ENCODE assay signal across 8 cellular contexts in genomic region chr20:47487175-47487917, GRCh38. TPM values are rescaled to one million over a fixed set of nuclear protein-coding genes. Genes with fewer than 3 reads are reported as not detected.
DNase-seq lines count a peak whose midpoint lies in the region; ATAC-seq, FAIRE-seq and TF ChIP-seq lines count a peak whose summit lies in the region.

No MANE protein-coding gene starts in this region.

- H4K20me1 ChIP-seq in SK-N-SH (ENCODE audit: insufficient read depth) (no peaks in the 10 kb centered on the region), endothelial cell of umbilical vein (replicated peaks; ENCODE audit: control insufficient read depth, extremely low read depth, insufficient read depth, low read length) (no peaks in the 10 kb centered on the region)

- CTCF ChIA-PET in SK-N-SH (lab: Yijun Ruan, JAX) (interaction anchor here (0.8 to 1.6 kb wide), 3 partner anchors 14 to 214 kb away, joined by 3 to 4 read pairs (median 3); partner anchors contain the start of gene NCOA3), activated B cell treated with CpG ODN at 0.5 μM for 24 hours (lab: Charles Lee) (interaction anchor here (0.6 to 2.2 kb wide), 10 partner anchors 14 to 214 kb away, joined by 3 to 14 read pairs (median 4); partner anchors contain the start of gene NCOA3), endothelial cell of umbilical vein (lab: Charles Lee) (interaction anchor here (1.1 to 2.0 kb wide), 3 partner anchors 15 to 134 kb away, joined by 3 to 9 read pairs (median 4); no protein-coding TSS in a partner anchor)

- ATAC-seq in SK-N-SH treated with all-trans-retinoic acid at 6 μM for 48 hours (no peak), HG03280 (IDR thresholded peaks at IDR 0.05; ENCODE audit: unreplicated experiment) (peak; percentile 73), activated B cell treated with CpG ODN at 0.5 μM for 24 hours (ENCODE audit: low read depth) (peak; percentile 77)

- H3K9me2 ChIP-seq in SK-N-SH, result no peaks in the 10 kb centered on the region

- H3K27ac Mint-ChIP-seq in activated B cell treated with CpG ODN at 0.5 μM for 24 hours, result peak overlapping the region; percentile 97

- H3K27ac ChIP-seq in SK-N-SH (ENCODE audit: low read depth in 2 of 2, low read length in 1 of 2) (no peak overlapping the region), endothelial cell of umbilical vein (ENCODE audit: insufficient read depth, low read depth, low read length) (no peak overlapping the region)

- peaks cover 79% of the 10 kb centered on the region for H3K4me1 Mint-ChIP-seq in activated B cell treated with CpG ODN at 0.5 μM for 24 hours

- H3K9me3 ChIP-seq in SK-N-SH (no peaks in the 10 kb centered on the region), endothelial cell of umbilical vein (replicated peaks; ENCODE audit: control insufficient read depth, insufficient read depth, low read length) (no peaks in the 10 kb centered on the region), BE2C (no peaks in the 10 kb centered on the region)

- dilution Hi-C loops in endothelial cell of umbilical vein (cut with MboI; ENCODE audit: extremely low pct_ligation_motif_present, low sequenced_read_pairs), result no loop called here

- H3K9ac ChIP-seq in SK-N-SH (no peak overlapping the region), endothelial cell of umbilical vein (replicated peaks; ENCODE audit: extremely low read depth, insufficient read depth, low read length) (no peak overlapping the region)

- no peak for TF ChIP-seq POLR2A in endothelial cell of umbilical vein (IDR thresholded peaks at IDR 0.05; ENCODE audit: low read depth, low read length)

- no peak for FAIRE-seq in endothelial cell of umbilical vein (lab: Jason Lieb, UNC)

- no peak for TF ChIP-seq EP300 in SK-N-SH (IDR thresholded peaks at IDR 0.05; ENCODE audit: borderline replicate concordance in 1 of 2, low read depth in 1 of 2, low read length in 1 of 2)

- 0 out of 2 replicates have a peak overlapping the region, but pooled peaks have one; percentile 46 for H2AFZ ChIP-seq in SK-N-SH (ENCODE audit: low read depth)
- peak overlapping the region; percentile 9 for H2AFZ ChIP-seq in endothelial cell of umbilical vein (ENCODE audit: low read depth, low read length)

- no peaks in the 10 kb centered on the region for H3K27me3 ChIP-seq in SK-N-SH (ENCODE audit: insufficient read depth)
- H3K27me3 ChIP-seq in endothelial cell of umbilical vein (ENCODE audit: control insufficient read depth in 2 of 2, insufficient read depth in 2 of 2, low read length in 2 of 2), result no peaks in the 10 kb centered on the region
- H3K27me3 ChIP-seq in BE2C, result no peaks in the 10 kb centered on the region

- WGBS in SK-N-SH (ENCODE audit: low lambda C conversion rate), result 68% methylated on average over 4 of the region's 4 CpGs

- intact Hi-C loops in activated B cell treated with CpG ODN at 0.5 μM for 24 hours (cut with micrococcal nuclease), result loop anchor here (1.0 to 5.0 kb wide), 7 partner anchors 14 to 215 kb away; partner anchors contain the start of gene NCOA3
- intact Hi-C loops in endothelial cell of umbilical vein (cut with micrococcal nuclease), result no loop called here

- H3K9me1 ChIP-seq in endothelial cell of umbilical vein (replicated peaks; ENCODE audit: control insufficient read depth, extremely low read depth, insufficient read depth, low read length), result no peaks in the 10 kb centered on the region

- no peak overlapping the region for H3K4me2 ChIP-seq in SK-N-SH
- no peak overlapping the region for H3K4me2 ChIP-seq in endothelial cell of umbilical vein (ENCODE audit: insufficient read depth, low read length)

- H3F3A ChIP-seq in SK-N-SH (replicated peaks; ENCODE audit: insufficient read depth), result no peaks in the 10 kb centered on the region

- TF ChIP-seq RAD21 in SK-N-SH (IDR thresholded peaks at IDR 0.05; ENCODE audit: low read length), result no peak

- H3K4me3 ChIP-seq in SK-N-SH (ENCODE audit: low read depth in 2 of 2, low read length in 1 of 2), result no peak overlapping the region
- no peak overlapping the region for H3K4me3 ChIP-seq in endothelial cell of umbilical vein (replicated peaks in 1 of 3; ENCODE audit: insufficient read depth in 1 of 3, low read depth in 1 of 3, low read length in 3 of 3)
- no peak overlapping the region for H3K4me3 ChIP-seq in BE2C (ENCODE audit: low read depth, low read length)

- H3K9me3 Mint-ChIP-seq in activated B cell treated with CpG ODN at 0.5 μM for 24 hours, result no peaks in the 10 kb centered on the region

- H3K4me3 Mint-ChIP-seq in activated B cell treated with CpG ODN at 0.5 μM for 24 hours, result peak overlapping the region; percentile 72

- H3K79me2 ChIP-seq in SK-N-SH (ENCODE audit: insufficient read depth) (no peaks in the 10 kb centered on the region), endothelial cell of umbilical vein (ENCODE audit: control insufficient read depth, insufficient read depth, low read length) (no peaks in the 10 kb centered on the region)

- BruUV-seq in endothelial cell of umbilical vein (replicated peaks; lab: Mats Ljungman, UMichigan), result no TSS peak

- H3K36me3 ChIP-seq in SK-N-SH (replicated peaks in 1 of 2; ENCODE audit: control insufficient read depth in 1 of 2, insufficient read depth in 2 of 2, low read length in 1 of 2), result no peaks in the 10 kb centered on the region
- H3K36me3 ChIP-seq in endothelial cell of umbilical vein (ENCODE audit: control insufficient read depth in 2 of 2, extremely low read depth in 1 of 2, insufficient read depth in 2 of 2, low read length in 2 of 2), result no peaks in the 10 kb centered on the region
- H3K36me3 ChIP-seq in BE2C, result no peaks in the 10 kb centered on the region

- TF ChIP-seq CTCF in SK-N-SH (IDR thresholded peaks at IDR 0.05), result no peak
- TF ChIP-seq CTCF in activated B cell treated with CpG ODN at 0.5 μM for 24 hours (IDR thresholded peaks at IDR 0.05), result no peak
- TF ChIP-seq CTCF in endothelial cell of umbilical vein (IDR thresholded peaks at IDR 0.05; ENCODE audit: extremely low read depth in 1 of 2, insufficient read depth in 1 of 2, low read depth in 1 of 2, low read length in 2 of 2), result no peak
- TF ChIP-seq CTCF in BE2C (IDR thresholded peaks at IDR 0.05; ENCODE audit: low read depth, low read length), result no peak

- no peaks in the 10 kb centered on the region for H3K27me3 Mint-ChIP-seq in activated B cell treated with CpG ODN at 0.5 μM for 24 hours

- DNase-seq in SK-N-SH (no peak), activated B cell treated with CpG ODN at 0.5 μM for 24 hours (peak; percentile 42), endothelial cell of umbilical vein (ENCODE audit: low read depth, low spot score) (peak; percentile 8), HuH-7 (ENCODE audit: low spot score) (no peak), BE2C (no peak)
- DNase-seq in stimulated activated CD8-positive, alpha-beta memory T cell treated with anti-CD3 and anti-CD28 coated beads, Interleukin-12 subunit alpha, Interleukin-12 subunit beta, amount 100 ng/mL, for 4 hours (ENCODE audit: low read depth), result peak; percentile 46

- no peaks in the 10 kb centered on the region for H3K36me3 Mint-ChIP-seq in activated B cell treated with CpG ODN at 0.5 μM for 24 hours (ENCODE audit: low read depth)

- POLR2A ChIA-PET in SK-N-SH (lab: Yijun Ruan, JAX), result no interaction called here
- POLR2A ChIA-PET in activated B cell treated with CpG ODN at 0.5 μM for 24 hours (lab: Charles Lee), result interaction anchor here (0.5 to 12.2 kb wide), 28 partner anchors 11 to 1793 kb away, joined by 3 to 295 read pairs (median 5); partner anchors contain the start of genes NCOA3 and ZMYND8
- POLR2A ChIA-PET in endothelial cell of umbilical vein (lab: Charles Lee), result no interaction called here

- peaks cover 0 to 2% of the 10 kb centered on the region in 2 experiments; a peak in 2 of 4 replicates for H3K4me1 ChIP-seq in SK-N-SH (ENCODE audit: control insufficient read depth in 1 of 2, insufficient read depth in 2 of 2, low read depth in 1 of 2, low read length in 1 of 2)
- H3K4me1 ChIP-seq in endothelial cell of umbilical vein (ENCODE audit: control insufficient read depth, extremely low read depth, insufficient read depth, low read length), result no peaks in the 10 kb centered on the region
- no peaks in the 10 kb centered on the region for H3K4me1 ChIP-seq in BE2C

TF ChIP-seq in SK-N-SH, 30 proteins besides CTCF, POLR2A, EP300 and RAD21 (continues in another document):
- no peak for TF ChIP-seq RXRA (IDR thresholded peaks at IDR 0.05; ENCODE audit: borderline replicate concordance, low read depth)
- no peak for TF ChIP-seq FOXJ3 (CRISPR knock-in tag; IDR thresholded peaks at IDR 0.05)
- no peak for TF ChIP-seq SIN3A (IDR thresholded peaks at IDR 0.05; ENCODE audit: borderline replicate concordance, low read depth, low read length)
- no peak for TF ChIP-seq JUND (IDR thresholded peaks at IDR 0.05)
- TF ChIP-seq GABPA (IDR thresholded peaks at IDR 0.05; ENCODE audit: low read depth), result no peak

TF ChIP-seq in SK-N-SH treated with all-trans-retinoic acid at 6 μM for 48 hours, 23 proteins besides CTCF, POLR2A, EP300 and RAD21 (continues in another document):
- TF ChIP-seq TOX (CRISPR knock-in tag; IDR thresholded peaks at IDR 0.05; ENCODE audit: borderline replicate concordance) (no peak), RARB (CRISPR knock-in tag; IDR thresholded peaks at IDR 0.05) (no peak), ARNTL (CRISPR knock-in tag; IDR thresholded peaks at IDR 0.05; ENCODE audit: borderline replicate concordance, low read depth) (no peak), ZNF8 (CRISPR knock-in tag; IDR thresholded peaks at IDR 0.05) (no peak), ZFP3 (CRISPR knock-in tag; IDR thresholded peaks at IDR 0.05) (no peak)

TF ChIP-seq in endothelial cell of umbilical vein, 7 proteins besides CTCF, POLR2A, EP300 and RAD21 (continues in another document):
- TF ChIP-seq JUN (IDR thresholded peaks at IDR 0.05; ENCODE audit: borderline replicate concordance, insufficient read depth, insufficient read length, low read depth), result no peak
- TF ChIP-seq GATA2 (IDR thresholded peaks at IDR 0.05; ENCODE audit: insufficient read depth, insufficient read length, low read depth, low read length), result no peak
- TF ChIP-seq FOS (IDR thresholded peaks at IDR 0.05; ENCODE audit: borderline replicate concordance, insufficient read depth, low read length), result no peak
- TF ChIP-seq POLR2AphosphoS5 (IDR thresholded peaks at IDR 0.05; ENCODE audit: insufficient read depth, low read depth, low read length), result no peak
- no peak for TF ChIP-seq MYC (IDR thresholded peaks at IDR 0.05; ENCODE audit: low read depth, low read length)

RNA-seq across cellular contexts. Expression of gene NCOA3, which starts 14.3 kb away (rescaled TPM):
- polyA plus RNA-seq in SK-N-SH (2012; rRNA removed) (5.8 and 8.3 TPM in 2 replicates), endothelial cell of umbilical vein (10.7 and 12.0 TPM in 2 replicates)
- 6.4 and 6.7 TPM in 2 replicates for polyA plus RNA-seq in SK-N-SH (2012; cell fraction: cytosol; rRNA removed)
- polyA plus RNA-seq in SK-N-SH (2012; cell fraction: nucleus; rRNA removed), result 7.1 and 13.0 TPM in 2 replicates
- total RNA-seq in activated B cell treated with CpG ODN at 0.5 μM for 24 hours (186 and 187 TPM in 2 replicates), endothelial cell of umbilical vein (26.7 and 35.6 TPM in 2 replicates)
- 10.6 and 10.7 TPM in 2 replicates for polyA plus RNA-seq in endothelial cell of umbilical vein (2011; cell fraction: cytosol; rRNA removed)
- 31.8 and 35.8 TPM in 2 replicates for polyA plus RNA-seq in endothelial cell of umbilical vein (2011; cell fraction: nucleus; rRNA removed)
- polyA plus RNA-seq in endothelial cell of umbilical vein (2012), result 16.0 and 18.8 TPM in 2 replicates
- polyA minus RNA-seq in endothelial cell of umbilical vein, result 39.9 and 40.3 TPM in 2 replicates
- polyA minus RNA-seq in endothelial cell of umbilical vein (2011; cell fraction: cytosol; rRNA and poly(A)+ RNA removed), result 26.3 TPM
- polyA minus RNA-seq in endothelial cell of umbilical vein (2011; cell fraction: nucleus; rRNA and poly(A)+ RNA removed), result 33.4 and 48.6 TPM in 2 replicates
- 8.5 TPM for polyA plus RNA-seq in BE2C (2012; ENCODE audit: insufficient read depth, insufficient read length, low read depth)

Comparison
In these comparisons a context has a peak if more than half of its experiments do, and no peak if none do; other contexts are left out.
1. DNase-seq: peak in activated B cell treated with CpG ODN at 0.5 μM for 24 hours (single experiment), endothelial cell of umbilical vein (single experiment) and stimulated activated CD8-positive, alpha-beta memory T cell treated with anti-CD3 and anti-CD28 coated beads, Interleukin-12 subunit alpha, Interleukin-12 subunit beta, amount 100 ng/mL, for 4 hours (single experiment); none in SK-N-SH (single experiment), HuH-7 (single experiment) and BE2C (single experiment).